Comparison of ENCODE assay signal across 9 cellular contexts in genomic region chr17:40602445-40603443, GRCh38. TPM values are rescaled to one million over a fixed set of nuclear protein-coding genes. Genes with fewer than 3 reads are reported as not detected.
DNase-seq lines count a peak whose midpoint lies in the region; ATAC-seq and TF ChIP-seq lines count a peak whose summit lies in the region.
"Had no signal": no experiment of that assay in that cellular context is flagged by ENCODE, and none has a peak within 500 bp of the region (broad histone marks: within the 10 kb centered on the region; RNA-seq: fewer than 3 reads in every experiment).

No MANE protein-coding gene starts in this region.

- POLR2A ChIA-PET in GM10248 (lab: Yijun Ruan, JAX): interaction anchor here (1.0 to 4.0 kb wide), 4 partner anchors 12 to 1086 kb away, joined by 3 to 17 read pairs (median 6); partner anchors contain the start of gene CCR7
- POLR2A ChIA-PET in activated CD4-positive, alpha-beta T cell treated with anti-CD3 and anti-CD28 coated beads for 36 hours (lab: Charles Lee): interaction anchor here (0.6 to 4.8 kb wide), 11 partner anchors 12 to 60 kb away, joined by 3 to 195 read pairs (median 6); partner anchors contain the start of gene CCR7

- no peak overlapping the region for H3K4me3 ChIP-seq in uterus

- H3K36me3 Mint-ChIP-seq in activated CD4-positive, alpha-beta T cell treated with anti-CD3 and anti-CD28 coated beads for 36 hours (ENCODE audit: low read depth): peaks cover 4% of the 10 kb centered on the region
- no peaks in the 10 kb centered on the region for H3K36me3 Mint-ChIP-seq in activated naive CD8-positive, alpha-beta T cell treated with anti-CD3 and anti-CD28 coated beads, Interleukin-2, amount 50 U/mL, for 24 hours (ENCODE audit: low read depth)

- TF ChIP-seq CTCF in GM10248 (IDR thresholded peaks at IDR 0.05; ENCODE audit: control extremely low read depth, extremely low read depth, low read depth, missing control alignments) (no peak), uterus (IDR thresholded peaks at IDR 0.05) (no peak)

- H3K9me3 ChIP-seq in uterus: no peaks in the 10 kb centered on the region

- H3K36me3 ChIP-seq in uterus: no peaks in the 10 kb centered on the region

- H3K4me1 ChIP-seq in uterus: no peaks in the 10 kb centered on the region

- CTCF ChIA-PET in GM10248 (lab: Yijun Ruan, JAX): interaction anchor here (0.6 to 8.0 kb wide), 11 partner anchors 9 to 44 kb away, joined by 3 to 72 read pairs (median 5); partner anchors contain the start of gene CCR7
- CTCF ChIA-PET in activated CD4-positive, alpha-beta T cell treated with anti-CD3 and anti-CD28 coated beads for 36 hours (lab: Charles Lee): interaction anchor here (0.7 to 5.3 kb wide), 5 partner anchors 12 to 613 kb away, joined by 4 to 71 read pairs (median 10); partner anchors contain the start of gene CCR7

- peaks cover 98% of the 10 kb centered on the region for H3K4me1 Mint-ChIP-seq in activated CD4-positive, alpha-beta T cell treated with anti-CD3 and anti-CD28 coated beads for 36 hours
- peaks cover 100% of the 10 kb centered on the region for H3K4me1 Mint-ChIP-seq in activated naive CD8-positive, alpha-beta T cell treated with anti-CD3 and anti-CD28 coated beads, Interleukin-2, amount 50 U/mL, for 24 hours

- intact Hi-C loops in activated CD4-positive, alpha-beta T cell treated with anti-CD3 and anti-CD28 coated beads for 36 hours (cut with DNase I, micrococcal nuclease): loop anchor here (1.0 to 10.0 kb wide), 3 partner anchors 8 to 828 kb away; no protein-coding TSS in a partner anchor
- intact Hi-C loops in uterus (cut with DNase I; ENCODE audit: low total_unique reads): no loop called here

- DNase-seq in GM10248 (ENCODE audit: extremely low spot score) (peak; percentile 70), NCI-H2107 treated with DMSO at 0.1 percent for 48 hours (lab: John Stamatoyannopoulos, UW; ENCODE audit: unreplicated experiment) (no peak), medulla oblongata (ENCODE audit: extremely low spot score) (no peak), uterus (no peak)
- DNase-seq in activated CD4-positive, alpha-beta T cell treated with anti-CD3 and anti-CD28 coated beads for 36 hours: peak; percentile 87
- peak; percentile 79 for DNase-seq in activated naive CD8-positive, alpha-beta T cell treated with anti-CD3 and anti-CD28 coated beads, Interleukin-2, amount 50 U/mL, for 24 hours
- peak in 3 of 4 experiments; percentile 53 to 73 (median 63) for DNase-seq in stimulated activated CD4-positive, alpha-beta T cell treated with anti-CD3 and anti-CD28 coated beads, Interleukin-1b, Interleukin-23, amount 100 ng/mL, for 24 hours (ENCODE audit: low read depth in 4 of 4, low spot score in 1 of 4)
- DNase-seq: NCI-H748 treated with DMSO at 0.1 percent for 48 hours had no signal

- H3K27ac ChIP-seq in uterus: peak overlapping the region in 1 of 2 donors; percentile 26

- ATAC-seq in activated CD4-positive, alpha-beta T cell treated with anti-CD3 and anti-CD28 coated beads for 36 hours: peak; percentile 48
- peak; percentile 50 for ATAC-seq in activated naive CD8-positive, alpha-beta T cell treated with anti-CD3 and anti-CD28 coated beads, Interleukin-2, amount 50 U/mL, for 24 hours
- no peak for ATAC-seq in HG02759 (IDR thresholded peaks at IDR 0.05; ENCODE audit: unreplicated experiment)

- no peak for TF ChIP-seq POLR2A in uterus (IDR thresholded peaks at IDR 0.05)

- H3K27ac Mint-ChIP-seq in activated CD4-positive, alpha-beta T cell treated with anti-CD3 and anti-CD28 coated beads for 36 hours: peak overlapping the region; percentile 97
- H3K27ac Mint-ChIP-seq in activated naive CD8-positive, alpha-beta T cell treated with anti-CD3 and anti-CD28 coated beads, Interleukin-2, amount 50 U/mL, for 24 hours: peak overlapping the region; percentile 96

- H3K27me3 ChIP-seq in uterus: no peaks in the 10 kb centered on the region

- no peaks in the 10 kb centered on the region for H3K9me3 Mint-ChIP-seq in activated CD4-positive, alpha-beta T cell treated with anti-CD3 and anti-CD28 coated beads for 36 hours (ENCODE audit: low read depth)
- H3K9me3 Mint-ChIP-seq in activated naive CD8-positive, alpha-beta T cell treated with anti-CD3 and anti-CD28 coated beads, Interleukin-2, amount 50 U/mL, for 24 hours: no peaks in the 10 kb centered on the region

- H3K27me3 Mint-ChIP-seq in activated CD4-positive, alpha-beta T cell treated with anti-CD3 and anti-CD28 coated beads for 36 hours: no peaks in the 10 kb centered on the region
- H3K27me3 Mint-ChIP-seq in activated naive CD8-positive, alpha-beta T cell treated with anti-CD3 and anti-CD28 coated beads, Interleukin-2, amount 50 U/mL, for 24 hours: no peaks in the 10 kb centered on the region

- peak overlapping the region; percentile 64 for H3K4me3 Mint-ChIP-seq in activated CD4-positive, alpha-beta T cell treated with anti-CD3 and anti-CD28 coated beads for 36 hours
- peak overlapping the region; percentile 64 for H3K4me3 Mint-ChIP-seq in activated naive CD8-positive, alpha-beta T cell treated with anti-CD3 and anti-CD28 coated beads, Interleukin-2, amount 50 U/mL, for 24 hours

RNA-seq across cellular contexts. Expression of gene CCR7, which starts 37.5 kb away (rescaled TPM):
- total RNA-seq in activated CD4-positive, alpha-beta T cell treated with anti-CD3 and anti-CD28 coated beads for 36 hours: 100 to 1,000 TPM; 325 to 389 TPM
- total RNA-seq in uterus: under 1 TPM in 1 of 4 donors, not detected in 3; 0.14 TPM

RNA-seq across cellular contexts. Expression of gene SMARCE1, which starts 44.9 kb away (rescaled TPM):
- total RNA-seq in activated CD4-positive, alpha-beta T cell treated with anti-CD3 and anti-CD28 coated beads for 36 hours: 100 to 1,000 TPM in 1 of 2 experiments, 10 to 100 TPM in 1; 99.7 to 122 TPM
- 100 to 1,000 TPM; 109 to 401 (median 159) TPM for total RNA-seq in uterus

Comparison
In these comparisons a context has a peak if more than half of its experiments do, and no peak if none do; other contexts are left out.
1. DNase-seq: peak in GM10248 (single experiment), activated CD4-positive, alpha-beta T cell treated with anti-CD3 and anti-CD28 coated beads for 36 hours (single experiment), activated naive CD8-positive, alpha-beta T cell treated with anti-CD3 and anti-CD28 coated beads, Interleukin-2, amount 50 U/mL, for 24 hours (single experiment) and stimulated activated CD4-positive, alpha-beta T cell treated with anti-CD3 and anti-CD28 coated beads, Interleukin-1b, Interleukin-23, amount 100 ng/mL, for 24 hours (3 of 4); none in NCI-H2107 treated with DMSO at 0.1 percent for 48 hours (single experiment), medulla oblongata (single experiment) and uterus (0 of 2).
2. RNA of gene CCR7, which starts 37.5 kb away (total RNA-seq): 325 to 389 TPM in activated CD4-positive, alpha-beta T cell treated with anti-CD3 and anti-CD28 coated beads for 36 hours; 0.14 TPM in uterus; every median in the first group is over 100 times any median in the second.